8 cellular contexts compared by ENCODE assay signal in the genomic region with DNA sequence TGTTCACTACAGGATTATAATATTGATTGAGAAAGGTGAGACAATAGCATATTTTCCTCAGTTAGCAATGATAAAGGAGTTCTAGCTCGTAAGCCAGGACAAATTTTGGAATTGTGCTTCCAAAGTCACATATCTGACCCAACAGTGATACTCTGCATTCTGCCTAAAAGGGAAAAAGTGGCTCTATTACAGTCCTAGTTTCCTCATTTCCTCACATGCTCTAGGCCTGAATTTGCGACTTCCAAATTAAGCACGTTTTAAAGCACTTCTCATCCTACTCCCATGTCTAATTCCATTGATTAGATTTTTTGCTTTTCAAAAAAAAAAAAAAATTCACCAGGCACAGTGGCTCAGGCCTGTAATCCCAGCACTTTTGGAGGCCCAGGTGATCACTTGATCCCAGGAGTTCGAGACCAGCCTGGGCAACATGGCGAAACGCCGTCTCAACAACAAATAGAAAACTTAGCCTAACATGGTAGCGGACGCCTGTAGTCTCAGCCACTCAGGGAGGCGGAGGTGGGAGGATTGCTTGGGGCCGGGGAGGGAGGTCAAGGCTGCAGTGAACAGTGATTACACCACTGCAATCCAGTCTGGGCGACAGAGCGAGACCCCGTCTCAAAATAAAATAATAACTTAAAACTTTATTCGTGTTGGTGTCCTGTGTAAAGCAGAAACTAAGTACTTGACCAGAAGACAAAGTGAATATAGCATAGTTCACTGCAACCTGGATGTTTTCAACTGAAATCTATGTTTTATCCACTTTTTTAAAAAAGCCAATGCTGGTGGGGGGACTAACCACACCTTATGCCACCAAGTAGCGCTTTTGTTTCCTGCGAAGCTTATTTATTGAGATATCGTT. TPM values are rescaled to one million over a fixed set of nuclear protein-coding genes. Genes with fewer than 3 reads are reported as not detected.
DNase-seq lines count a peak whose midpoint lies in the region; ATAC-seq and TF ChIP-seq lines count a peak whose summit lies in the region.

No MANE protein-coding gene starts in this region.

- TF ChIP-seq POLR2A in tibial nerve (IDR thresholded peaks at IDR 0.05): no peak

- peak overlapping the region; percentile 98 for H3K4me3 Mint-ChIP-seq in activated T-helper 2 cell treated with anti-CD3 and anti-CD28 coated beads, Interferon-gamma antibody, Interleukin-2, Interleukin-4, amounts not matched to agents 10 μg/mL and 5 μg/mL and 100 μg/mL, durations not matched to agents 14 hours and 24 hours and 36 hours (ENCODE audit: low read depth)

- no peak for TF ChIP-seq EP300 in tibial nerve (IDR thresholded peaks at IDR 0.05)

- peaks cover 33% of the 10 kb centered on the region for H4K20me1 ChIP-seq in BLaER1

- no peak for DNase-seq in activated T-helper 2 cell treated with anti-CD3 and anti-CD28 coated beads, Interferon-gamma antibody, Interleukin-2, Interleukin-4, amounts not matched to agents 10 μg/mL and 5 μg/mL and 100 μg/mL, durations not matched to agents 14 hours and 24 hours and 36 hours (ENCODE audit: low spot score)
- DNase-seq in kidney glomerular epithelial cell (lab: John Stamatoyannopoulos, UW) (peak; percentile 33), tibial nerve (ENCODE audit: low spot score in 2 of 2) (no peak), AG20443 (ENCODE audit: low spot score) (no peak)

- peak overlapping the region; percentile 94 for H3K4me2 ChIP-seq in BLaER1

- CTCF ChIA-PET in HEK293 (lab: Yijun Ruan, JAX): interaction anchor here (0.7 to 4.8 kb wide), 7 partner anchors 12 to 403 kb away, joined by 3 to 89 read pairs (median 4); a partner anchor contains a TSS

- H3K4me1 ChIP-seq in BLaER1 (peaks cover 34% of the 10 kb centered on the region), HEK293 (ENCODE audit: control insufficient read depth, insufficient read depth, low read length) (0 out of 2 replicates have a peak, but pooled peaks cover 4% of the 10 kb centered on the region), tibial nerve (peaks cover 0 to 26% (median 9%) of the 10 kb centered on the region in 4 donors)

- H3K27ac ChIP-seq in BLaER1 (peak overlapping the region; percentile 86), HEK293 (ENCODE audit: extremely low read depth, low read depth, low read length) (peak overlapping the region; percentile 80), tibial nerve (peak overlapping the region; percentile 78 to 99 (median 98))

- peak overlapping the region; percentile 88 for H3K4me3 ChIP-seq in BLaER1
- H3K4me3 ChIP-seq in HEK293 (ENCODE audit: low read depth, low read length): peak overlapping the region; percentile 91
- peak overlapping the region; percentile 63 to 99 (median 84) for H3K4me3 ChIP-seq in tibial nerve

- peak overlapping the region; percentile 89 for H3K9ac ChIP-seq in BLaER1

- peaks cover 14% of the 10 kb centered on the region for H3K36me3 ChIP-seq in BLaER1
- H3K36me3 ChIP-seq in HEK293 (ENCODE audit: control insufficient read depth in 2 of 2, insufficient read depth in 1 of 2, low read length in 2 of 2): peaks cover 6 to 8% of the 10 kb centered on the region in 2 experiments; a peak in 2 of 3 replicates
- H3K36me3 ChIP-seq in tibial nerve: no peaks in the 10 kb centered on the region

- POLR2A ChIA-PET in HEK293 (lab: Yijun Ruan, JAX): interaction anchor here (0.7 to 2.5 kb wide), 4 partner anchors 13 to 255 kb away, joined by 3 to 67 read pairs (median 4); a partner anchor contains a TSS

- H3K27ac Mint-ChIP-seq in activated T-helper 2 cell treated with anti-CD3 and anti-CD28 coated beads, Interferon-gamma antibody, Interleukin-2, Interleukin-4, amounts not matched to agents 10 μg/mL and 5 μg/mL and 100 μg/mL, durations not matched to agents 14 hours and 24 hours and 36 hours: peak overlapping the region; percentile 84

- H3K9me3 ChIP-seq in BLaER1: peaks cover 21% of the 10 kb centered on the region
- no peaks in the 10 kb centered on the region for H3K9me3 ChIP-seq in HEK293 (ENCODE audit: control insufficient read depth, insufficient read depth, low read depth, low read length)
- no peaks in the 10 kb centered on the region for H3K9me3 ChIP-seq in tibial nerve

- ATAC-seq in HG02884 (IDR thresholded peaks at IDR 0.05; ENCODE audit: unreplicated experiment) (no peak), GM21447 (IDR thresholded peaks at IDR 0.05; ENCODE audit: unreplicated experiment) (no peak)

- TF ChIP-seq CTCF in HEK293 (tag by site-specific recombination; IDR thresholded peaks at IDR 0.05) (no peak), tibial nerve (IDR thresholded peaks at IDR 0.05) (no peak)

- H3K4me1 Mint-ChIP-seq in activated T-helper 2 cell treated with anti-CD3 and anti-CD28 coated beads, Interferon-gamma antibody, Interleukin-2, Interleukin-4, amounts not matched to agents 10 μg/mL and 5 μg/mL and 100 μg/mL, durations not matched to agents 14 hours and 24 hours and 36 hours (ENCODE audit: low read depth): peaks cover 23% of the 10 kb centered on the region

- H3K9me3 Mint-ChIP-seq in activated T-helper 2 cell treated with anti-CD3 and anti-CD28 coated beads, Interferon-gamma antibody, Interleukin-2, Interleukin-4, amounts not matched to agents 10 μg/mL and 5 μg/mL and 100 μg/mL, durations not matched to agents 14 hours and 24 hours and 36 hours: peaks cover under 1% of the 10 kb centered on the region

- intact Hi-C loops in activated T-helper 2 cell treated with anti-CD3 and anti-CD28 coated beads, Interferon-gamma antibody, Interleukin-2, Interleukin-4, amounts not matched to agents 10 μg/mL and 5 μg/mL and 100 μg/mL, durations not matched to agents 14 hours and 24 hours and 36 hours (cut with micrococcal nuclease): no loop called here

- no peaks in the 10 kb centered on the region for H3K27me3 ChIP-seq in BLaER1
- no peaks in the 10 kb centered on the region for H3K27me3 ChIP-seq in tibial nerve

- peaks cover 12% of the 10 kb centered on the region for H3K36me3 Mint-ChIP-seq in activated T-helper 2 cell treated with anti-CD3 and anti-CD28 coated beads, Interferon-gamma antibody, Interleukin-2, Interleukin-4, amounts not matched to agents 10 μg/mL and 5 μg/mL and 100 μg/mL, durations not matched to agents 14 hours and 24 hours and 36 hours (ENCODE audit: low read depth)

- WGBS in tibial nerve, 2 donors: 63 to 71% methylated on average over 18 of the region's 18 CpGs

- H3K27me3 Mint-ChIP-seq in activated T-helper 2 cell treated with anti-CD3 and anti-CD28 coated beads, Interferon-gamma antibody, Interleukin-2, Interleukin-4, amounts not matched to agents 10 μg/mL and 5 μg/mL and 100 μg/mL, durations not matched to agents 14 hours and 24 hours and 36 hours (ENCODE audit: low read depth): no peaks in the 10 kb centered on the region

TF ChIP-seq in HEK293, 187 proteins besides CTCF, POLR2A, EP300 and RAD21 (continues in another document):
- TF ChIP-seq ZEB2 (tag by site-specific recombination; IDR thresholded peaks at IDR 0.05) (no peak), ZNF175 (tag by site-specific recombination; IDR thresholded peaks at IDR 0.05) (no peak), GLIS1 (tag by site-specific recombination; IDR thresholded peaks at IDR 0.05) (0 out of 2 replicates have a peak, but pooled peaks have one; percentile 12), ZNF514 (tag by site-specific recombination; IDR thresholded peaks at IDR 0.05) (no peak), ZNF274 (IDR thresholded peaks at IDR 0.05; ENCODE audit: low read length) (no peak), ZNF274 (tag by site-specific recombination; IDR thresholded peaks at IDR 0.05; ENCODE audit: borderline replicate concordance) (no peak), ZNF544 (tag by site-specific recombination; IDR thresholded peaks at IDR 0.05) (no peak)
- TF ChIP-seq, protein P1, sequence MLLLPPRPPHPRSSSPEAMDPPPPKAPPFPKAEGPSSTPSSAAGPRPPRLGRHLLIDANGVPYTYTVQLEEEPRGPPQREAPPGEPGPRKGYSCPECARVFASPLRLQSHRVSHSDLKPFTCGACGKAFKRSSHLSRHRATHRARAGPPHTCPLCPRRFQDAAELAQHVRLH (tag by site-specific recombination; IDR thresholded peaks at IDR 0.05): 0 out of 2 replicates have a peak, but pooled peaks have one; percentile 19
- TF ChIP-seq, protein P2, sequence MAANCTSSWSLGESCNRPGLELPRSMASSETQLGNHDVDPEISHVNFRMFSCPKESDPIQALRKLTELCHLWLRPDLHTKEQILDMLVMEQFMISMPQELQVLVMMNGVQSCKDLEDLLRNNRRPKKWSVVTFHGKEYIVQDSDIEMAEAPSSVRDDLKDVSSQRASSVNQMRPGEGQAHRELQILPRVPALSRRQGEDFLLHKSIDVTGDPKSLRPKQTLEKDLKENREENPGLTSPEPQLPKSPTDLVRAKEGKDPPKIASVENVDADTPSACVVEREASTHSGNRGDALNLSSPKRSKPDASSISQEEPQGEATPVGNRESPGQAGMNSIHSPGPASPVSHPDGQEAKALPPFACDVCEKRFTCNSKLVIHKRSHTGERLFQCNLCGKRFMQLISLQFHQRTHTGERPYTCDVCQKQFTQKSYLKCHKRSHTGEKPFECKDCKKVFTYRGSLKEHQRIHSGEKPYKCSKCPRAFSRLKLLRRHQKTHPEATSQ (tag by site-specific recombination; IDR thresholded peaks at IDR 0.05): no peak

RNA-seq across cellular contexts. Expression of a gene that starts 1.5 kb away (rescaled TPM):
- total RNA-seq in activated T-helper 2 cell treated with anti-CD3 and anti-CD28 coated beads, Interferon-gamma antibody, Interleukin-2, Interleukin-4, amounts not matched to agents 10 μg/mL and 5 μg/mL and 100 μg/mL, durations not matched to agents 14 hours and 24 hours and 36 hours: 20.5 and 21.4 TPM in 2 replicates
- total RNA-seq in tibial nerve: 10 to 100 TPM; 15.0 to 19.2 (median 18.6) TPM

RNA-seq across cellular contexts. Expression of a gene that starts 13.2 kb away (rescaled TPM):
- total RNA-seq in activated T-helper 2 cell treated with anti-CD3 and anti-CD28 coated beads, Interferon-gamma antibody, Interleukin-2, Interleukin-4, amounts not matched to agents 10 μg/mL and 5 μg/mL and 100 μg/mL, durations not matched to agents 14 hours and 24 hours and 36 hours: 164 TPM in 2 replicates
- total RNA-seq in tibial nerve: 10 to 100 TPM in 1 of 4 donors, 1 to 10 TPM in 3; 4.3 to 12.6 (median 5.2) TPM

Comparison
In these comparisons a context has a peak if more than half of its experiments do, and no peak if none do; other contexts are left out.
1. RNA of a gene that starts 13.2 kb away (total RNA-seq): 164 TPM in activated T-helper 2 cell treated with anti-CD3 and anti-CD28 coated beads, Interferon-gamma antibody, Interleukin-2, Interleukin-4, amounts not matched to agents 10 μg/mL and 5 μg/mL and 100 μg/mL, durations not matched to agents 14 hours and 24 hours and 36 hours; 4.3 to 12.6 TPM in tibial nerve; every median in the first group is over 10 times any median in the second.
2. Peak in every context shown above with its lines, with median percentiles within 50 percentile points of each other: H3K27ac ChIP-seq and H3K4me3 ChIP-seq.